ENCODE assay signal across 1 cellular context in the genomic region with DNA sequence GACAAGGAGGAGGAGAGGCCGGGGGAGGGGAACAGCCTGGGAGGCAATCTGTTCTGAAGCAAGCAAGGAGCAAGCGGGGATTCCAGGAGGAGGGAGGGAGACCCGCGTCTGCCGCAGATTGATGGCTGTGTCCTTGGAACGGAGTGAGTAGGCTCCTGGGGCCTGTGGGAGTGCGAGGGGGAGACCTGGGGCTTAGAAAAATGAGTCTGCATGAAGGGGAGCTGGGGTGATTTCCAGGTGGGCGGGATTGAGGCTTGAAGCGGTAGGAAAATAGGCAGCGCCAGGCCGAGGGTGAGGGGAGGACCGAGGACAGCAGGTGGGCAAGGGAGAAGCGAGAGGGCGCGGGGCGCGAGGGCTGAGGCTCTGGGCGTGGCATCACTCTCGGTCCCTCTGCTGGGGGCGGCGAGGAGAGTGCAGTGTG.
TF ChIP-seq lines count a peak whose summit lies in the region.

No MANE protein-coding gene starts in this region.

TF ChIP-seq in neural cell, 6 proteins besides CTCF, POLR2A, EP300 and RAD21:
- TF ChIP-seq, protein P1, sequence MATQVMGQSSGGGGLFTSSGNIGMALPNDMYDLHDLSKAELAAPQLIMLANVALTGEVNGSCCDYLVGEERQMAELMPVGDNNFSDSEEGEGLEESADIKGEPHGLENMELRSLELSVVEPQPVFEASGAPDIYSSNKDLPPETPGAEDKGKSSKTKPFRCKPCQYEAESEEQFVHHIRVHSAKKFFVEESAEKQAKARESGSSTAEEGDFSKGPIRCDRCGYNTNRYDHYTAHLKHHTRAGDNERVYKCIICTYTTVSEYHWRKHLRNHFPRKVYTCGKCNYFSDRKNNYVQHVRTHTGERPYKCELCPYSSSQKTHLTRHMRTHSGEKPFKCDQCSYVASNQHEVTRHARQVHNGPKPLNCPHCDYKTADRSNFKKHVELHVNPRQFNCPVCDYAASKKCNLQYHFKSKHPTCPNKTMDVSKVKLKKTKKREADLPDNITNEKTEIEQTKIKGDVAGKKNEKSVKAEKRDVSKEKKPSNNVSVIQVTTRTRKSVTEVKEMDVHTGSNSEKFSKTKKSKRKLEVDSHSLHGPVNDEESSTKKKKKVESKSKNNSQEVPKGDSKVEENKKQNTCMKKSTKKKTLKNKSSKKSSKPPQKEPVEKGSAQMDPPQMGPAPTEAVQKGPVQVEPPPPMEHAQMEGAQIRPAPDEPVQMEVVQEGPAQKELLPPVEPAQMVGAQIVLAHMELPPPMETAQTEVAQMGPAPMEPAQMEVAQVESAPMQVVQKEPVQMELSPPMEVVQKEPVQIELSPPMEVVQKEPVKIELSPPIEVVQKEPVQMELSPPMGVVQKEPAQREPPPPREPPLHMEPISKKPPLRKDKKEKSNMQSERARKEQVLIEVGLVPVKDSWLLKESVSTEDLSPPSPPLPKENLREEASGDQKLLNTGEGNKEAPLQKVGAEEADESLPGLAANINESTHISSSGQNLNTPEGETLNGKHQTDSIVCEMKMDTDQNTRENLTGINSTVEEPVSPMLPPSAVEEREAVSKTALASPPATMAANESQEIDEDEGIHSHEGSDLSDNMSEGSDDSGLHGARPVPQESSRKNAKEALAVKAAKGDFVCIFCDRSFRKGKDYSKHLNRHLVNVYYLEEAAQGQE (IDR thresholded peaks at IDR 0.05; ENCODE audit: borderline replicate concordance): peak; percentile 18
- TF ChIP-seq EZH2 (IDR thresholded peaks at IDR 0.05; ENCODE audit: borderline replicate concordance, insufficient read depth, low read length, poor library complexity, severe bottlenecking): no peak
- TF ChIP-seq POLR2AphosphoS5 (IDR thresholded peaks at IDR 0.05): peak; percentile 32
- TF ChIP-seq MXI1 (conservative IDR thresholded peaks at IDR 0.05; ENCODE audit: poor library complexity, severe bottlenecking): no peak
- peak; percentile 20 for TF ChIP-seq SMC3 (conservative IDR thresholded peaks at IDR 0.05; ENCODE audit: poor library complexity)
- TF ChIP-seq TAF1 (IDR thresholded peaks at IDR 0.05; ENCODE audit: low read depth): no peak
